1 cellular context compared by ENCODE assay signal in the genomic region with DNA sequence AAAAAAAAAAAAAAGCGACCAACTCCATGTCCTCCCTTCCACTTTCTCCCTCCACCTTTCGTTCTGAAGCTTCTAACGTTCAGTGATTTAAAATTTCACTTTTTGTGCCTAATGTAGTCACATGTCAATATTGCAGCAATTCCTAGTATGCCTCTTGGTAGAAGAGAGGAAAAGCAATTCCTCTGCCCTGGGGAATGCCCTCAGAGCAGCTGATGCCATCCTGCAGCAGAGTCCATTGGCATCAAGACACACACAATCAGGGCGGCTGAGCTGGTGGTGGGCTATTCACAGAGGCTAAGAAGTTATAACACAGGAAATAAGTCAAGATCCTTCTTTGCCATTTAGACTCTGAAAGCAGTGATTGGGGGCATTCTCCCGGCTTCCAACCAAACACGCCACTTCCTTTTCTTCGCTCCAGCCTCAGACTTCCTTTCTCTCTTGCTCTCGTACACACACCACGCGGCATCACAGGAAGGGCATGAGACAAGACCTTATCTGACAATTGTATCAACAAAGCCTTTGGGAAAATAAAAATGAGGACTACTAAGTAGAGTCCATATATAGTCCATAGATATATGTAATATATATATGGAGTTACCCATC.
TF ChIP-seq lines count a peak whose summit lies in the region.

No MANE protein-coding gene starts in this region.

TF ChIP-seq in H1, 55 proteins besides CTCF, POLR2A, EP300 and RAD21 (continued from another document):
- TF ChIP-seq RXRA (IDR thresholded peaks at IDR 0.05; ENCODE audit: insufficient read depth, low read depth, low read length) (no peak), ASH2L (IDR thresholded peaks at IDR 0.05; ENCODE audit: low read length) (no peak), HDAC6 (IDR thresholded peaks at IDR 0.05; ENCODE audit: low read depth, low read length) (no peak)
